ENCODE assay signal across 2 cellular contexts in the genomic region with DNA sequence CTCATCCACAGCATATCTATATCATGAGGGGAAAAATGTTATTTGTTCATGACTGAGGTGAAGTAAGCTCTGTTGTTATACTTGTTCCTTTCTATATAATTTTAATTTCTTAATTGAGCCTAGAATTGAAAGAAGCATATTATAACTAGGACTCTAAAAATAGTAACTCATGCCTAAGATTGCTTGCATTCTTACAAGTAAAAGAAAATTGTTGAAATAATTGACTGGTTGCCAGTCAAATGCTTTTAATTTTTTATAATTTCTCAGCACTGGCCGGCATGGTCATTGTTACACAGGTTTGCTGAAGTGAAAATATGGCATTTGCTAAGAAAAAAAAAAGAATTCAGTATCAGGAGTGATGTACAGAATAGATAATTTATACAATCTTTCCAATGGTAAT.
TF ChIP-seq lines count a peak whose summit lies in the region.

No MANE protein-coding gene starts in this region.

TF ChIP-seq in SK-N-SH treated with all-trans-retinoic acid at 6 μM for 48 hours, 23 proteins besides CTCF, POLR2A, EP300 and RAD21:
- TF ChIP-seq ISL1 (CRISPR knock-in tag; IDR thresholded peaks at IDR 0.05) (peak; percentile 77), TOX (CRISPR knock-in tag; IDR thresholded peaks at IDR 0.05; ENCODE audit: borderline replicate concordance) (no peak)

TF ChIP-seq in endothelial cell of umbilical vein, 7 proteins besides CTCF, POLR2A, EP300 and RAD21:
- TF ChIP-seq POLR2AphosphoS5 (IDR thresholded peaks at IDR 0.05; ENCODE audit: insufficient read depth, low read depth, low read length) (no peak), JUN (IDR thresholded peaks at IDR 0.05; ENCODE audit: borderline replicate concordance, insufficient read depth, insufficient read length, low read depth) (no peak), MYC (IDR thresholded peaks at IDR 0.05; ENCODE audit: low read depth, low read length) (no peak), FOS (IDR thresholded peaks at IDR 0.05; ENCODE audit: borderline replicate concordance, insufficient read depth, low read length) (no peak)
TF ChIP-seq in endothelial cell of umbilical vein: peak in this region for 0.
